In genomic region chr15:69729167-69729748, GRCh38 we compare ENCODE assay signal across 8 cellular contexts.
DNase-seq lines count a peak whose midpoint lies in the region; ATAC-seq and TF ChIP-seq lines count a peak whose summit lies in the region.

No MANE protein-coding gene starts in this region.

- no peaks in the 10 kb centered on the region for H3K9me3 ChIP-seq in spleen

- peaks cover 0 to 7% (median 0%) of the 10 kb centered on the region in 7 donors for H3K27me3 ChIP-seq in spleen (replicated peaks in 1 of 7)

- H3K4me3 ChIP-seq in NB4 (ENCODE audit: low read depth, low read length) (no peak overlapping the region), fibroblast of pulmonary artery (replicated peaks; ENCODE audit: low read depth, low read length) (no peak overlapping the region), spleen (no peak overlapping the region)

- peaks cover 0 to 50% (median 33%) of the 10 kb centered on the region in 6 donors for H3K4me1 ChIP-seq in spleen

- no peaks in the 10 kb centered on the region for H3K36me3 ChIP-seq in spleen

- H3K27ac ChIP-seq in spleen, result peak overlapping the region in 2 of 8 donors; percentile 32 to 59

- ATAC-seq in HG02840 (IDR thresholded peaks at IDR 0.05; ENCODE audit: low FRiP score, unreplicated experiment) (no peak), HG02642 (IDR thresholded peaks at IDR 0.05; ENCODE audit: poor library complexity, unreplicated experiment) (no peak)

- TF ChIP-seq CTCF in NB4 (IDR thresholded peaks at IDR 0.05; ENCODE audit: low read depth, low read length) (peak; percentile 57), fibroblast of pulmonary artery (IDR thresholded peaks at IDR 0.05; ENCODE audit: low read length, missing control alignments) (peak; percentile 74), spleen (IDR thresholded peaks at IDR 0.05 in 8 of 11, conservative IDR thresholded peaks at IDR 0.05 in 3 of 11) (peak; percentile 67 to 90 (median 84))

- intact Hi-C loops in spleen (cut with DNase I; ENCODE audit: low total_unique reads), result loop anchor here (10.0 kb wide), 1 partner anchor 366 kb away; the partner anchor contains the start of gene TLE3

- DNase-seq in ELF-1 (ENCODE audit: low read depth, low spot score) (peak; percentile 57), NB4 (ENCODE audit: low read depth) (peak; percentile 53), fibroblast of pulmonary artery (ENCODE audit: low read depth) (peak; percentile 56), spleen (peak; percentile 83), SW 1271 (lab: John Stamatoyannopoulos, UW) (no peak)
- peak; percentile 92 for DNase-seq in activated CD8-positive, alpha-beta memory T cell treated with anti-CD3 and anti-CD28 coated beads, Interleukin-2, amount 50 U/mL, for 48 hours

- TF ChIP-seq POLR2A in NB4 (IDR thresholded peaks at IDR 0.05; ENCODE audit: extremely low read depth, insufficient read length) (no peak), spleen (IDR thresholded peaks at IDR 0.05) (no peak)

- 49 to 61% (median 54%) methylated on average over 9 of the region's 9 CpGs for WGBS in spleen, 5 donors

Comparison
In these comparisons a context has a peak if more than half of its experiments do, and no peak if none do; other contexts are left out.
1. DNase-seq: peak in ELF-1 (single experiment), NB4 (single experiment), activated CD8-positive, alpha-beta memory T cell treated with anti-CD3 and anti-CD28 coated beads, Interleukin-2, amount 50 U/mL, for 48 hours (single experiment), fibroblast of pulmonary artery (single experiment) and spleen (single experiment); none in SW 1271 (0 of 2).
2. Peak in every context shown above with its lines, with median percentiles within 50 percentile points of each other: CTCF ChIP-seq.